ENCODE assay signal across 7 cellular contexts in genomic region chr5:159145160-159145559, GRCh38. TPM values are rescaled to one million over a fixed set of nuclear protein-coding genes. Genes with fewer than 3 reads are reported as not detected.
DNase-seq lines count a peak whose midpoint lies in the region; ATAC-seq, FAIRE-seq and TF ChIP-seq lines count a peak whose summit lies in the region.
"Not testable (repeated sequence)": the region's sequence is repeated elsewhere in the genome, so short reads cannot be mapped to it uniquely, and the experiment has no call there.
"Had no signal": no experiment of that assay in that cellular context is flagged by ENCODE, and none has a peak within 500 bp of the region (broad histone marks: within the 10 kb centered on the region; RNA-seq: fewer than 3 reads in every experiment).

No MANE protein-coding gene starts in this region.

- TF ChIP-seq POLR2A in K562 (conservative IDR thresholded peaks at IDR 0.05): not testable (repeated sequence)

- H3K27ac ChIP-seq in HEK293 (ENCODE audit: extremely low read depth, low read depth, low read length); K562 (ENCODE audit: extremely low read depth, low read depth, low read length): not testable (repeated sequence)

- WGBS in K562 (ENCODE audit: insufficient coverage, low coverage, missing lambda C conversion rate): 0% methylated on average over 1 of the region's 1 CpG

- DNase-seq in activated CD4-positive, alpha-beta T cell treated with anti-CD3 and anti-CD28 coated beads, Interleukin-2, amount 10 ng/mL, durations not matched to agents 24 days and 14 days: peak; percentile 4
- not testable (repeated sequence) for DNase-seq in K562 (ENCODE audit: extremely low read depth in 1 of 4, low spot score in 3 of 4)

- H3K9me1 ChIP-seq in K562 (ENCODE audit: control insufficient read depth, insufficient read depth, low read length): not testable (repeated sequence)

- POLR2A ChIA-PET in HEK293 (lab: Yijun Ruan, JAX); K562 (lab: Yijun Ruan, JAX): not testable (repeated sequence)

- H3K4me1 ChIP-seq in HEK293 (ENCODE audit: control insufficient read depth, insufficient read depth, low read length); K562 (replicated peaks in 1 of 2; ENCODE audit: control insufficient read depth in 2 of 2, insufficient read depth in 2 of 2, low read length in 2 of 2): not testable (repeated sequence)

- H3K79me2 ChIP-seq in K562 (ENCODE audit: control insufficient read depth, insufficient read depth, low read length): not testable (repeated sequence)

- H2AFZ ChIP-seq in K562 (ENCODE audit: low read depth, low read length): not testable (repeated sequence)

- not testable (repeated sequence) for ATAC-seq in K562

- H3K36me3 ChIP-seq in HEK293 (ENCODE audit: control insufficient read depth in 2 of 2, insufficient read depth in 1 of 2, low read length in 2 of 2); K562 (ENCODE audit: control insufficient read depth, insufficient read depth, low read length): not testable (repeated sequence)

- peaks cover 47% of the 10 kb centered on the region for H3K27me3 Mint-ChIP-seq in activated CD4-positive, alpha-beta T cell treated with anti-CD3 and anti-CD28 coated beads, Interleukin-2, amount 10 ng/mL, durations not matched to agents 24 days and 14 days

- in situ Hi-C loops in K562 (cut with MboI): not testable (repeated sequence)

- BruUV-seq in K562 (replicated peaks; lab: Mats Ljungman, UMichigan): not testable (repeated sequence)

- not testable (repeated sequence) for H3K27ac Mint-ChIP-seq in activated CD4-positive, alpha-beta T cell treated with anti-CD3 and anti-CD28 coated beads, Interleukin-2, amount 10 ng/mL, durations not matched to agents 24 days and 14 days

- H3K9me3 Mint-ChIP-seq in activated CD4-positive, alpha-beta T cell treated with anti-CD3 and anti-CD28 coated beads, Interleukin-2, amount 10 ng/mL, durations not matched to agents 24 days and 14 days: not testable (repeated sequence)

- FAIRE-seq in K562 (lab: Jason Lieb, UNC): not testable (repeated sequence)

- not testable (repeated sequence) for H3K4me1 Mint-ChIP-seq in activated CD4-positive, alpha-beta T cell treated with anti-CD3 and anti-CD28 coated beads, Interleukin-2, amount 10 ng/mL, durations not matched to agents 24 days and 14 days

- not testable (repeated sequence) for TF ChIP-seq EP300 in K562 (IDR thresholded peaks at IDR 0.05; ENCODE audit: low read length)

- H3K4me3 ChIP-seq in HEK293 (ENCODE audit: low read depth, low read length); K562: not testable (repeated sequence)

- not testable (repeated sequence) for TF ChIP-seq RAD21 in K562 (CRISPR knock-in tag; conservative IDR thresholded peaks at IDR 0.05 in 1 of 2, IDR thresholded peaks at IDR 0.05 in 1 of 2)

- H3K27me3 ChIP-seq in K562 (ENCODE audit: control insufficient read depth in 2 of 2, insufficient read depth in 2 of 2, low read length in 2 of 2): not testable (repeated sequence)

- CTCF ChIA-PET in HEK293 (lab: Yijun Ruan, JAX); K562 (lab: Yijun Ruan, JAX; ENCODE audit: low intra/inter-chr PET ratio): not testable (repeated sequence)

- H3K9me3 ChIP-seq in HEK293 (ENCODE audit: control insufficient read depth, insufficient read depth, low read depth, low read length); K562 (replicated peaks; ENCODE audit: control insufficient read depth, insufficient read depth, low read depth, low read length): not testable (repeated sequence)

- not testable (repeated sequence) for H3K4me3 Mint-ChIP-seq in activated CD4-positive, alpha-beta T cell treated with anti-CD3 and anti-CD28 coated beads, Interleukin-2, amount 10 ng/mL, durations not matched to agents 24 days and 14 days

- not testable (repeated sequence) for H3K36me3 Mint-ChIP-seq in activated CD4-positive, alpha-beta T cell treated with anti-CD3 and anti-CD28 coated beads, Interleukin-2, amount 10 ng/mL, durations not matched to agents 24 days and 14 days (ENCODE audit: low read depth)

- not testable (repeated sequence) for H3K9ac ChIP-seq in K562 (ENCODE audit: insufficient read depth in 1 of 2, low read depth in 2 of 2, low read length in 2 of 2)

- intact Hi-C loops in activated CD4-positive, alpha-beta T cell treated with anti-CD3 and anti-CD28 coated beads, Interleukin-2, amount 10 ng/mL, durations not matched to agents 24 days and 14 days (cut with micrococcal nuclease); K562 (cut with micrococcal nuclease): not testable (repeated sequence)

- TF ChIP-seq CTCF in HEK293 (tag by site-specific recombination; IDR thresholded peaks at IDR 0.05); K562 (IDR thresholded peaks at IDR 0.05 in 2 of 3, conservative IDR thresholded peaks at IDR 0.05 in 1 of 3; ENCODE audit: insufficient read depth in 2 of 3, low read depth in 1 of 3, low read length in 3 of 3): not testable (repeated sequence)

- H4K20me1 ChIP-seq in K562 (replicated peaks; ENCODE audit: control insufficient read depth, insufficient read depth, low read length): not testable (repeated sequence)

- H3K4me2 ChIP-seq in K562 (ENCODE audit: insufficient read depth, low read length): not testable (repeated sequence)

TF ChIP-seq in HEK293, 187 proteins besides CTCF, POLR2A, EP300 and RAD21 (continues in another document):
- peak; percentile 50; the same call in 1 of the 2 replicates for TF ChIP-seq ZNF280D (tag by site-specific recombination; IDR thresholded peaks at IDR 0.05)

TF ChIP-seq in K562, 482 proteins besides CTCF, POLR2A, EP300 and RAD21:
- TF ChIP-seq ZNF146 (CRISPR knock-in tag; IDR thresholded peaks at IDR 0.05; ENCODE audit: unreplicated experiment): peak; percentile 39
- TF ChIP-seq BCOR (IDR thresholded peaks at IDR 0.05): peak; percentile 28; the same call in 1 of the 2 replicates

RNA-seq across cellular contexts. Expression of gene EBF1, which starts 45.4 kb away (rescaled TPM):
- not detected in 2 replicates for total RNA-seq in activated CD4-positive, alpha-beta T cell treated with anti-CD3 and anti-CD28 coated beads, Interleukin-2, amount 10 ng/mL, durations not matched to agents 24 days and 14 days
- total RNA-seq in K562 (2011; cell fraction: chromatin; rRNA removed; ENCODE audit: low replicate concordance): 0.37 and 1.5 TPM in 2 replicates
- total RNA-seq in K562 (2011; cell fraction: nucleolus; rRNA removed): 0.17 and 0.26 TPM in 2 replicates
- total RNA-seq in K562 (2011; cell fraction: nucleoplasm; rRNA removed): 0.38 and 0.44 TPM in 2 replicates
- total RNA-seq in K562 (2014; rRNA removed) (0.16 and 0.36 TPM in 2 replicates), K562 (2014; rRNA removed; fragmentation: Illumina TruSeq; extraction: Trizol) (not detected in 2 replicates), K562 (2015; rRNA removed; fragmentation: Illumina TruSeq; extraction: Trizol) (not detected in 2 replicates), K562 (2021) (0.07 and 0.24 TPM in 2 replicates)
- polyA plus RNA-seq in K562 (2011; rRNA removed) (0.07 TPM in 1 of 2 replicates, not detected in the other), K562 (2014; fragmentation: Illumina TruSeq; extraction: Trizol) (0.12 TPM in 1 of 2 replicates, not detected in the other), K562 (2014; fragmentation: Nextera tagmentation; extraction: Ambion mirVana) (under 1 TPM in 1 of 2 experiments, not detected in 1; 0.13 TPM), K562 (2014; rRNA removed) (0.42 TPM in 1 of 2 replicates, not detected in the other)
- not detected in 2 replicates for polyA plus RNA-seq in K562 (2011; cell fraction: cytosol; rRNA removed)
- polyA plus RNA-seq in K562 (2011; cell fraction: nucleus; rRNA removed): 0.23 TPM in 1 of 2 replicates, not detected in the other
- polyA plus RNA-seq in K562 (2012): 0.03 TPM in 2 replicates
- polyA minus RNA-seq in K562 (2011; rRNA and poly(A)+ RNA removed): not detected in 2 replicates
- not detected in 2 replicates for polyA minus RNA-seq in K562 (2011; cell fraction: cytosol; rRNA and poly(A)+ RNA removed)
- 0.27 and 1.2 TPM in 2 replicates for polyA minus RNA-seq in K562 (2011; cell fraction: nucleus; rRNA and poly(A)+ RNA removed)
- total RNA-seq: Caco-2, Calu3 had no signal
- polyA plus RNA-seq: CD14-positive monocyte; CD8-positive, alpha-beta memory T cell had no signal
